ENCODE assay signal across 18 cellular contexts in genomic region chr6:12761376-12762115, GRCh38. TPM values are rescaled to one million over a fixed set of nuclear protein-coding genes. Genes with fewer than 3 reads are reported as not detected.
DNase-seq lines count a peak whose midpoint lies in the region; ATAC-seq and TF ChIP-seq lines count a peak whose summit lies in the region.
"Had no signal": no experiment of that assay in that cellular context is flagged by ENCODE, and none has a peak within 500 bp of the region (broad histone marks: within the 10 kb centered on the region; RNA-seq: fewer than 3 reads in every experiment).

No MANE protein-coding gene starts in this region.

- no peak for DNase-seq in GM23338 (ENCODE audit: low spot score)
- DNase-seq in RKO (ENCODE audit: low spot score) = peak; percentile 48
- peak; percentile 1 for DNase-seq in fibroblast of the aortic adventitia (ENCODE audit: low read depth)
- DNase-seq in stromal cell of bone marrow (ENCODE audit: low read depth) = peak; percentile 17
- DNase-seq in CD14-positive monocyte (ENCODE audit: low spot score) = no peak
- no peak for DNase-seq in HAP-1 (ENCODE audit: low spot score in 2 of 2)
- DNase-seq in activated T-cell treated with anti-CD3 and anti-CD28 coated beads, Interleukin-2, amount 50 U/mL, for 48 hours = no peak
- DNase-seq: activated CD4-positive, alpha-beta T cell treated with anti-CD3 and anti-CD28 coated beads for 36 hours; activated T-cell treated with anti-CD3 and anti-CD28 coated beads for 4 hours; heart left ventricle; kidney glomerular epithelial cell; NCI-H1694 treated with DMSO at 0.1 percent for 48 hours; Right ventricle myocardium superior; stomach had no signal

- intact Hi-C loops in CD14-positive monocyte (cut with micrococcal nuclease) = no loop called here

- H2AFZ ChIP-seq in GM23338 = no peak overlapping the region

- H3K27me3 ChIP-seq in GM23338 (ENCODE audit: insufficient read depth) (no peaks in the 10 kb centered on the region), HAP-1 (ENCODE audit: low read depth) (no peaks in the 10 kb centered on the region)

- H3F3A ChIP-seq in GM23338 (replicated peaks; ENCODE audit: low read depth) = no peaks in the 10 kb centered on the region

- H3K9me2 ChIP-seq in GM23338 (ENCODE audit: insufficient read depth) = no peaks in the 10 kb centered on the region

- H3K27me3 Mint-ChIP-seq in GM23338 (ENCODE audit: insufficient read depth, low read depth, poor library complexity) (peaks cover 2% of the 10 kb centered on the region), CD14-positive monocyte (ENCODE audit: low read depth in 3 of 3) (peaks cover 5 to 10% (median 7%) of the 10 kb centered on the region in 3 donors)

- ATAC-seq in GM23338 = peak; percentile 52; the same call in 2 of the 3 replicates
- ATAC-seq: activated CD4-positive, alpha-beta T cell treated with anti-CD3 and anti-CD28 coated beads for 36 hours; activated naive CD4-positive, alpha-beta T cell treated with anti-CD3 and anti-CD28 coated beads, Interleukin-2, amount 50 U/mL, for 72 hours had no signal

- H3K4me2 ChIP-seq in GM23338 = no peak overlapping the region
- H3K4me2 ChIP-seq: KMS-11 had no signal

- peaks cover 14% of the 10 kb centered on the region; the same call in 2 of the 3 replicates for H3K4me1 Mint-ChIP-seq in GM23338
- no peaks in the 10 kb centered on the region for H3K4me1 Mint-ChIP-seq in CD14-positive monocyte
- H3K4me1 Mint-ChIP-seq: activated CD4-positive, alpha-beta T cell treated with anti-CD3 and anti-CD28 coated beads for 36 hours; central memory CD8-positive, alpha-beta T cell had no signal

- H3K79me2 ChIP-seq in GM23338 (replicated peaks; ENCODE audit: insufficient read depth) = peaks cover 3% of the 10 kb centered on the region; the same call in 1 of the 2 replicates

- 0 out of 2 replicates have a peak overlapping the region, but pooled peaks have one; percentile 20 for H3K27ac ChIP-seq in GM23338 (ENCODE audit: low read depth)
- H3K27ac ChIP-seq: heart left ventricle, KMS-11, stomach had no signal

- in situ Hi-C loops in HAP-1 (cut with MboI; ENCODE audit: low sequenced_read_pairs) = no loop called here

- H3K4me1 ChIP-seq in GM23338 (ENCODE audit: insufficient read depth) (peaks cover 3% of the 10 kb centered on the region; the same call in 1 of the 2 replicates), HAP-1 (no peaks in the 10 kb centered on the region)
- H3K4me1 ChIP-seq: heart left ventricle, stomach had no signal

- H3K9me3 ChIP-seq in HAP-1 = no peaks in the 10 kb centered on the region
- H3K9me3 ChIP-seq: heart left ventricle, stomach had no signal

- no peak overlapping the region for H3K4me3 ChIP-seq in GM23338
- no peak overlapping the region for H3K4me3 ChIP-seq in fibroblast of the aortic adventitia (ENCODE audit: low read depth, low read length)
- H3K4me3 ChIP-seq in HAP-1 = no peak overlapping the region
- H3K4me3 ChIP-seq: heart left ventricle, stomach had no signal

- H3K9me3 Mint-ChIP-seq in GM23338 (no peaks in the 10 kb centered on the region), CD14-positive monocyte (peaks cover 0 to 2% (median 0%) of the 10 kb centered on the region in 7 donors)
- H3K9me3 Mint-ChIP-seq: T-helper 2 cell treated with Interferon-gamma antibody and Interleukin-4, amounts not matched to agents 5 μg/mL and 100 μg/mL, for 36 hours had no signal

- H3K36me3 ChIP-seq in GM23338 (ENCODE audit: insufficient read depth) (no peaks in the 10 kb centered on the region), HAP-1 (replicated peaks) (no peaks in the 10 kb centered on the region)
- H3K36me3 ChIP-seq: heart left ventricle, stomach had no signal

- no peak overlapping the region for H3K27ac Mint-ChIP-seq in GM23338
- peak overlapping the region in 1 of 7 donors; percentile 10 for H3K27ac Mint-ChIP-seq in CD14-positive monocyte
- H3K27ac Mint-ChIP-seq: activated CD4-positive, alpha-beta T cell treated with anti-CD3 and anti-CD28 coated beads for 36 hours; activated naive CD4-positive, alpha-beta T cell treated with anti-CD3 and anti-CD28 coated beads, Interleukin-2, amount 50 U/mL, for 72 hours; T-helper 2 cell treated with Interferon-gamma antibody and Interleukin-4, amounts not matched to agents 5 μg/mL and 100 μg/mL, for 36 hours had no signal

- TF ChIP-seq CTCF in GM23338 (conservative IDR thresholded peaks at IDR 0.05; ENCODE audit: low read depth in 2 of 2) (no peak), fibroblast of the aortic adventitia (IDR thresholded peaks at IDR 0.05; ENCODE audit: insufficient read depth, low read length) (no peak), CD14-positive monocyte (IDR thresholded peaks at IDR 0.05) (no peak)

- H3K4me3 Mint-ChIP-seq in GM23338 = no peak overlapping the region
- no peak overlapping the region for H3K4me3 Mint-ChIP-seq in CD14-positive monocyte
- H3K4me3 Mint-ChIP-seq: activated CD4-positive, alpha-beta T cell treated with anti-CD3 and anti-CD28 coated beads for 36 hours; central memory CD8-positive, alpha-beta T cell; T-helper 2 cell treated with Interferon-gamma antibody and Interleukin-4, amounts not matched to agents 5 μg/mL and 100 μg/mL, for 36 hours had no signal

- no peaks in the 10 kb centered on the region for H4K20me1 ChIP-seq in GM23338 (replicated peaks; ENCODE audit: insufficient read depth)

- no peaks in the 10 kb centered on the region for H3K36me3 Mint-ChIP-seq in GM23338 (ENCODE audit: low read depth)
- H3K36me3 Mint-ChIP-seq in CD14-positive monocyte = no peaks in the 10 kb centered on the region

TF ChIP-seq in GM23338, 12 proteins besides CTCF, POLR2A, EP300 and RAD21 (continues in another document):
- TF ChIP-seq ZNF331 (CRISPR knock-in tag; IDR thresholded peaks at IDR 0.05; ENCODE audit: low read depth) (no peak), EZH2phosphoT487 (IDR thresholded peaks at IDR 0.05; ENCODE audit: unreplicated experiment) (no peak), STAT1 (IDR thresholded peaks at IDR 0.05; ENCODE audit: unreplicated experiment) (no peak), ETS1 (IDR thresholded peaks at IDR 0.05) (no peak), CREB1 (CRISPR knock-in tag; IDR thresholded peaks at IDR 0.05; ENCODE audit: low read depth) (no peak), NANOG (IDR thresholded peaks at IDR 0.05; ENCODE audit: borderline replicate concordance) (no peak), JUNB (IDR thresholded peaks at IDR 0.05; ENCODE audit: unreplicated experiment) (no peak), ZNF114 (CRISPR knock-in tag; IDR thresholded peaks at IDR 0.05) (no peak), REST (IDR thresholded peaks at IDR 0.05; ENCODE audit: unreplicated experiment) (no peak), POLR2AphosphoS5 (IDR thresholded peaks at IDR 0.05; ENCODE audit: low read depth) (no peak), EZH2 (IDR thresholded peaks at IDR 0.05; ENCODE audit: low read depth, unreplicated experiment) (no peak)

RNA-seq across cellular contexts. Expression of gene PHACTR1, which starts 45.0 kb away (rescaled TPM):
- total RNA-seq in GM23338 (2014; rRNA removed; shearing (Covaris generic)) = 11.7 and 19.3 TPM in 2 replicates
- 5.9 and 6.0 TPM in 2 replicates for polyA plus RNA-seq in GM23338 (2016; fragmentation: Nextera tagmentation; extraction: Ambion mirVana)
- total RNA-seq in fibroblast of the aortic adventitia (ENCODE audit: low replicate concordance) = 0.49 and 0.99 TPM in 2 replicates
- 1 to 10 TPM; 6.1 to 7.6 TPM for polyA plus RNA-seq in CD14-positive monocyte

Comparison
In these comparisons a context has a peak if more than half of its experiments do, and no peak if none do; other contexts are left out.
1. DNase-seq: peak in RKO (single experiment), fibroblast of the aortic adventitia (single experiment) and stromal cell of bone marrow (single experiment); none in GM23338 (single experiment), CD14-positive monocyte (single experiment), HAP-1 (0 of 2) and activated T-cell treated with anti-CD3 and anti-CD28 coated beads, Interleukin-2, amount 50 U/mL, for 48 hours (0 of 2).